ENCODE assay signal across 21 cellular contexts in genomic region chr18:73662440-73662839, GRCh38.
DNase-seq lines count a peak whose midpoint lies in the region; ATAC-seq and TF ChIP-seq lines count a peak whose summit lies in the region.
"Had no signal": no experiment of that assay in that cellular context is flagged by ENCODE, and none has a peak within 500 bp of the region (broad histone marks: within the 10 kb centered on the region; RNA-seq: fewer than 3 reads in every experiment).

No MANE protein-coding gene starts in this region.

- H3K27me3 ChIP-seq in DND-41 (ENCODE audit: insufficient read depth, low read length, poor library complexity) = no peaks in the 10 kb centered on the region
- no peaks in the 10 kb centered on the region for H3K27me3 ChIP-seq in Loucy (ENCODE audit: insufficient read depth, low read length, poor library complexity, severe bottlenecking)
- H3K27me3 ChIP-seq: BE2C; BLaER1 treated with 17β-estradiol and CSF1 and Interleukin-3, amounts not matched to agents 10 nM and 100 nM had no signal

- peak; percentile 81 for ATAC-seq in DND-41 (ENCODE audit: insufficient read depth, low read depth)
- peak; percentile 59 for ATAC-seq in SK-N-SH treated with all-trans-retinoic acid at 6 μM for 48 hours
- ATAC-seq in GM21423 (IDR thresholded peaks at IDR 0.05; ENCODE audit: unreplicated experiment) = no peak
- ATAC-seq: A549, GM23338, HCT116 had no signal

- H3K9me3 ChIP-seq in DND-41 (ENCODE audit: insufficient read depth, low read length, severe bottlenecking) = no peaks in the 10 kb centered on the region
- H3K9me3 ChIP-seq in Loucy (ENCODE audit: insufficient read depth, low read depth, low read length) = no peaks in the 10 kb centered on the region
- H3K9me3 ChIP-seq: A549; BE2C; BLaER1 treated with 17β-estradiol and CSF1 and Interleukin-3, amounts not matched to agents 10 nM and 100 nM had no signal

- peaks cover 29% of the 10 kb centered on the region for H3K4me1 ChIP-seq in DND-41 (ENCODE audit: insufficient read depth, low read length)
- H3K4me1 ChIP-seq in Loucy (ENCODE audit: insufficient read depth, low read length, poor library complexity, severe bottlenecking) = peaks cover 35% of the 10 kb centered on the region
- H3K4me1 ChIP-seq: A549; BE2C; BLaER1 treated with 17β-estradiol and CSF1 and Interleukin-3, amounts not matched to agents 10 nM and 100 nM had no signal

- H3K9me2 ChIP-seq in Loucy (replicated peaks; ENCODE audit: low read depth, low read length) = no peaks in the 10 kb centered on the region

- no peak for TF ChIP-seq CTCF in DND-41 (IDR thresholded peaks at IDR 0.05; ENCODE audit: borderline replicate concordance, extremely low read depth, low read length, poor library complexity, severe bottlenecking)
- TF ChIP-seq CTCF in Loucy (conservative IDR thresholded peaks at IDR 0.05; ENCODE audit: low read length) = no peak

- DNase-seq in DND-41 (peak; percentile 14), astrocyte of the hippocampus (ENCODE audit: low read depth, low spot score) (peak; percentile 77), NCI-H1930 (lab: John Stamatoyannopoulos, UW) (no peak), NCI-H1694 (lab: John Stamatoyannopoulos, UW) (no peak)
- DNase-seq: 8988T; ACHN; AML-193; BE2C; Calu3; CD4-positive, alpha-beta memory T cell; COR-L47; DMS53; DMS79 treated with DMSO at 0.1 percent for 48 hours; H9 had no signal

- H4K20me1 ChIP-seq in DND-41 (ENCODE audit: insufficient read depth, low read length) (no peaks in the 10 kb centered on the region), Loucy (ENCODE audit: insufficient read depth, low read length, poor library complexity, severe bottlenecking) (no peaks in the 10 kb centered on the region)
- H4K20me1 ChIP-seq: BLaER1 treated with 17β-estradiol and CSF1 and Interleukin-3, amounts not matched to agents 10 nM and 100 nM had no signal

- peak overlapping the region; percentile 71 for H2AFZ ChIP-seq in DND-41 (ENCODE audit: low read depth, low read length)
- H2AFZ ChIP-seq in Loucy (ENCODE audit: low read length) = peak overlapping the region; percentile 28
- H2AFZ ChIP-seq: GM23338 had no signal

- peak overlapping the region; percentile 65 for H3K27ac ChIP-seq in DND-41 (ENCODE audit: low read length)
- H3K27ac ChIP-seq: A549; BLaER1 treated with 17β-estradiol and CSF1 and Interleukin-3, amounts not matched to agents 10 nM and 100 nM had no signal

- H3K4me2 ChIP-seq in DND-41 (ENCODE audit: insufficient read depth, low read length) (peak overlapping the region; percentile 63), Loucy (ENCODE audit: low read depth, low read length, poor library complexity, severe bottlenecking) (peak overlapping the region; percentile 63)
- H3K4me2 ChIP-seq: A549; BLaER1 treated with 17β-estradiol and CSF1 and Interleukin-3, amounts not matched to agents 10 nM and 100 nM; GM23338 had no signal

- no peaks in the 10 kb centered on the region for H3K79me2 ChIP-seq in DND-41 (ENCODE audit: insufficient read depth, low read length)
- H3K79me2 ChIP-seq in Loucy (ENCODE audit: insufficient read depth, low read length) = no peaks in the 10 kb centered on the region

- H3K9ac ChIP-seq in DND-41 (ENCODE audit: low read depth, low read length) = peak overlapping the region; percentile 19; the same call in 1 of the 2 replicates
- peak overlapping the region; percentile 2 for H3K9ac ChIP-seq in Loucy (ENCODE audit: low read depth, low read length, poor library complexity, severe bottlenecking)
- H3K9ac ChIP-seq: BLaER1 treated with 17β-estradiol and CSF1 and Interleukin-3, amounts not matched to agents 10 nM and 100 nM had no signal

- H3K36me3 ChIP-seq in DND-41 (ENCODE audit: insufficient read depth, low read length) (no peaks in the 10 kb centered on the region), Loucy (ENCODE audit: insufficient read depth, low read length) (no peaks in the 10 kb centered on the region)
- H3K36me3 ChIP-seq: BE2C; BLaER1 treated with 17β-estradiol and CSF1 and Interleukin-3, amounts not matched to agents 10 nM and 100 nM had no signal

- H3K4me3 ChIP-seq in DND-41 (ENCODE audit: low read depth in 1 of 2, low read length in 2 of 2) = peak overlapping the region in 1 of 2 experiments; percentile 50; a peak in 2 of 4 replicates
- peak overlapping the region; percentile 57 for H3K4me3 ChIP-seq in Loucy (ENCODE audit: low read length, poor library complexity, severe bottlenecking)
- H3K4me3 ChIP-seq: A549; BLaER1 treated with 17β-estradiol and CSF1 and Interleukin-3, amounts not matched to agents 10 nM and 100 nM; GM23338 had no signal

- H3F3A ChIP-seq in Loucy (ENCODE audit: low read depth) = no peaks in the 10 kb centered on the region

TF ChIP-seq in SK-N-SH treated with all-trans-retinoic acid at 6 μM for 48 hours, 23 proteins besides CTCF, POLR2A, EP300 and RAD21:
- TF ChIP-seq CREB5 (CRISPR knock-in tag; IDR thresholded peaks at IDR 0.05; ENCODE audit: low read depth) (no peak), TSHZ2 (CRISPR knock-in tag; IDR thresholded peaks at IDR 0.05) (no peak), ISL1 (CRISPR knock-in tag; IDR thresholded peaks at IDR 0.05) (no peak), CSDC2 (CRISPR knock-in tag; IDR thresholded peaks at IDR 0.05) (no peak)
- TF ChIP-seq, protein P1, sequence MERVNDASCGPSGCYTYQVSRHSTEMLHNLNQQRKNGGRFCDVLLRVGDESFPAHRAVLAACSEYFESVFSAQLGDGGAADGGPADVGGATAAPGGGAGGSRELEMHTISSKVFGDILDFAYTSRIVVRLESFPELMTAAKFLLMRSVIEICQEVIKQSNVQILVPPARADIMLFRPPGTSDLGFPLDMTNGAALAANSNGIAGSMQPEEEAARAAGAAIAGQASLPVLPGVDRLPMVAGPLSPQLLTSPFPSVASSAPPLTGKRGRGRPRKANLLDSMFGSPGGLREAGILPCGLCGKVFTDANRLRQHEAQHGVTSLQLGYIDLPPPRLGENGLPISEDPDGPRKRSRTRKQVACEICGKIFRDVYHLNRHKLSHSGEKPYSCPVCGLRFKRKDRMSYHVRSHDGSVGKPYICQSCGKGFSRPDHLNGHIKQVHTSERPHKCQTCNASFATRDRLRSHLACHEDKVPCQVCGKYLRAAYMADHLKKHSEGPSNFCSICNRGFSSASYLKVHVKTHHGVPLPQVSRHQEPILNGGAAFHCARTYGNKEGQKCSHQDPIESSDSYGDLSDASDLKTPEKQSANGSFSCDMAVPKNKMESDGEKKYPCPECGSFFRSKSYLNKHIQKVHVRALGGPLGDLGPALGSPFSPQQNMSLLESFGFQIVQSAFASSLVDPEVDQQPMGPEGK (CRISPR knock-in tag; IDR thresholded peaks at IDR 0.05; ENCODE audit: borderline replicate concordance) = no peak
TF ChIP-seq in SK-N-SH treated with all-trans-retinoic acid at 6 μM for 48 hours: peak in this region for 0.

Comparison
In these comparisons a context has a peak if more than half of its experiments do, and no peak if none do; other contexts are left out.
1. DNase-seq: peak in DND-41 (single experiment) and astrocyte of the hippocampus (single experiment); none in NCI-H1930 (0 of 2) and NCI-H1694 (single experiment).